11 cellular contexts compared by ENCODE assay signal in genomic region chr2:218033590-218034496, GRCh38. TPM values are rescaled to one million over a fixed set of nuclear protein-coding genes. Genes with fewer than 3 reads are reported as not detected.
DNase-seq lines count a peak whose midpoint lies in the region; ATAC-seq, FAIRE-seq and TF ChIP-seq lines count a peak whose summit lies in the region.
"Had no signal": no experiment of that assay in that cellular context is flagged by ENCODE, and none has a peak within 500 bp of the region (broad histone marks: within the 10 kb centered on the region; RNA-seq: fewer than 3 reads in every experiment).

No MANE protein-coding gene starts in this region.

- H3K9me1 ChIP-seq in K562 (ENCODE audit: control insufficient read depth, insufficient read depth, low read length), result no peaks in the 10 kb centered on the region

- WGBS in K562 (ENCODE audit: insufficient coverage, low coverage, missing lambda C conversion rate), result 2% methylated on average over 30 of the region's 45 CpGs

- in situ Hi-C loops in K562 (cut with MboI), result no loop called here

- no peak overlapping the region for H3K9ac ChIP-seq in HUES48 (ENCODE audit: low read depth, low read length)
- no peak overlapping the region for H3K9ac ChIP-seq in K562 (ENCODE audit: insufficient read depth in 1 of 2, low read depth in 2 of 2, low read length in 2 of 2)

- H3K4me2 ChIP-seq in K562 (ENCODE audit: insufficient read depth, low read length), result no peak overlapping the region

- H3K4me3 Mint-ChIP-seq in CD4-positive, alpha-beta T cell, result peak overlapping the region; percentile 76
- H3K4me3 Mint-ChIP-seq in naive B cell, result peak overlapping the region; percentile 56 to 88 (median 72)
- H3K4me3 Mint-ChIP-seq: HFFc6 had no signal

- intact Hi-C loops in CD4-positive, alpha-beta T cell (cut with DNase I, micrococcal nuclease), result loop anchor here (2.0 to 10.0 kb wide), 3 partner anchors 149 to 245 kb away; no protein-coding TSS in a partner anchor
- intact Hi-C loops in K562 (cut with micrococcal nuclease), result loop anchor here (5.0 kb wide), 1 partner anchor 37 kb away; no protein-coding TSS in a partner anchor

- peaks cover 7% of the 10 kb centered on the region for H3K27me3 Mint-ChIP-seq in CD4-positive, alpha-beta T cell
- peaks cover 0 to 14% (median 4%) of the 10 kb centered on the region in 3 donors for H3K27me3 Mint-ChIP-seq in naive B cell

- H3K27ac ChIP-seq in CD4-positive, alpha-beta T cell (ENCODE audit: low read depth, low read length), result no peak overlapping the region
- H3K27ac ChIP-seq in HUES48 (ENCODE audit: low read depth, low read length) (no peak overlapping the region), K562 (ENCODE audit: extremely low read depth, low read depth, low read length) (no peak overlapping the region)

- H3K36me3 Mint-ChIP-seq in CD4-positive, alpha-beta T cell (ENCODE audit: low read depth), result no peaks in the 10 kb centered on the region
- H3K36me3 Mint-ChIP-seq in naive B cell, result no peaks in the 10 kb centered on the region

- peaks cover 11% of the 10 kb centered on the region for H3K4me1 Mint-ChIP-seq in CD4-positive, alpha-beta T cell (ENCODE audit: low read depth)
- peaks cover 0 to 14% (median 4%) of the 10 kb centered on the region in 3 donors for H3K4me1 Mint-ChIP-seq in naive B cell

- ATAC-seq in CD4-positive, alpha-beta T cell (ENCODE audit: poor library complexity), result no peak
- ATAC-seq in K562 (0 out of 3 replicates have a peak, but pooled peaks have one; percentile 18), naive B cell (ENCODE audit: low read depth in 2 of 2) (peak; percentile 10 to 17), GM19351 (IDR thresholded peaks at IDR 0.05; ENCODE audit: unreplicated experiment) (no peak)

- FAIRE-seq in K562 (lab: Jason Lieb, UNC), result no peak
- FAIRE-seq in GM19239 (lab: Jason Lieb, UNC), result no peak

- peak overlapping the region; percentile 62 for H3K4me3 ChIP-seq in HUES48 (ENCODE audit: low read depth, low read length)
- no peak overlapping the region for H3K4me3 ChIP-seq in K562

- no peaks in the 10 kb centered on the region for H4K20me1 ChIP-seq in K562 (replicated peaks; ENCODE audit: control insufficient read depth, insufficient read depth, low read length)

- TF ChIP-seq POLR2A in K562 (conservative IDR thresholded peaks at IDR 0.05), result no peak

- no peaks in the 10 kb centered on the region for H3K79me2 ChIP-seq in K562 (ENCODE audit: control insufficient read depth, insufficient read depth, low read length)

- no peaks in the 10 kb centered on the region for H3K9me3 Mint-ChIP-seq in CD4-positive, alpha-beta T cell
- H3K9me3 Mint-ChIP-seq in naive B cell, result no peaks in the 10 kb centered on the region
- H3K9me3 Mint-ChIP-seq: HFFc6 had no signal

- no peak for TF ChIP-seq RAD21 in K562 (CRISPR knock-in tag; conservative IDR thresholded peaks at IDR 0.05 in 1 of 2, IDR thresholded peaks at IDR 0.05 in 1 of 2)

- no TSS peak for BruUV-seq in K562 (replicated peaks; lab: Mats Ljungman, UMichigan)

- H3K27me3 ChIP-seq in CD4-positive, alpha-beta T cell (ENCODE audit: control insufficient read depth, insufficient read depth, low read length), result no peaks in the 10 kb centered on the region
- H3K27me3 ChIP-seq in HUES48 (ENCODE audit: control insufficient read depth, insufficient read depth, low read length) (peaks cover 29% of the 10 kb centered on the region), K562 (ENCODE audit: control insufficient read depth in 2 of 2, insufficient read depth in 2 of 2, low read length in 2 of 2) (peaks cover 0 to 30% of the 10 kb centered on the region in 2 experiments; a peak in 1 of 5 replicates)

- no peak overlapping the region for H2AFZ ChIP-seq in K562 (ENCODE audit: low read depth, low read length)

- no peak for TF ChIP-seq CTCF in CD4-positive, alpha-beta T cell (IDR thresholded peaks at IDR 0.05)
- TF ChIP-seq CTCF in K562 (IDR thresholded peaks at IDR 0.05 in 2 of 3, conservative IDR thresholded peaks at IDR 0.05 in 1 of 3; ENCODE audit: insufficient read depth in 2 of 3, low read depth in 1 of 3, low read length in 3 of 3), result no peak

- H3K27ac Mint-ChIP-seq in CD4-positive, alpha-beta T cell, result peak overlapping the region; percentile 22
- H3K27ac Mint-ChIP-seq in naive B cell, result peak overlapping the region in 3 of 6 donors; percentile 16 to 73 (median 21)
- H3K27ac Mint-ChIP-seq: HFFc6 had no signal

- POLR2A ChIA-PET in CD4-positive, alpha-beta T cell (lab: Charles Lee), result no interaction called here
- POLR2A ChIA-PET in K562 (lab: Yijun Ruan, JAX), result no interaction called here

- no peak for DNase-seq in CD4-positive, alpha-beta T cell
- DNase-seq in K562 (ENCODE audit: extremely low read depth in 1 of 4, low spot score in 3 of 4) (no peak), naive B cell (no peak), dedifferentiated amniotic fluid mesenchymal stem cell (ENCODE audit: extremely low spot score) (no peak), GM19239 (ENCODE audit: insufficient read length, low spot score) (no peak), NCI-H526 (lab: John Stamatoyannopoulos, UW) (no peak)

- H3K9me3 ChIP-seq in CD4-positive, alpha-beta T cell (ENCODE audit: control insufficient read depth, low read length), result no peaks in the 10 kb centered on the region
- H3K9me3 ChIP-seq in HUES48 (ENCODE audit: control insufficient read depth, insufficient read depth, low read length) (no peaks in the 10 kb centered on the region), K562 (replicated peaks; ENCODE audit: control insufficient read depth, insufficient read depth, low read depth, low read length) (no peaks in the 10 kb centered on the region)

- H3K4me1 ChIP-seq in HUES48 (ENCODE audit: control insufficient read depth, insufficient read depth, low read length), result no peaks in the 10 kb centered on the region
- peaks cover 0 to 4% of the 10 kb centered on the region in 2 experiments; a peak in 1 of 5 replicates for H3K4me1 ChIP-seq in K562 (replicated peaks in 1 of 2; ENCODE audit: control insufficient read depth in 2 of 2, insufficient read depth in 2 of 2, low read length in 2 of 2)

- CTCF ChIA-PET in CD4-positive, alpha-beta T cell (lab: Charles Lee), result interaction anchor here (0.7 to 1.5 kb wide), 5 partner anchors 8 to 248 kb away, joined by 3 to 5 read pairs (median 4); no protein-coding TSS in a partner anchor
- CTCF ChIA-PET in K562 (lab: Yijun Ruan, JAX; ENCODE audit: low intra/inter-chr PET ratio), result interaction anchor here (0.6 to 1.2 kb wide), 2 partner anchors 22 to 245 kb away, joined by 3 to 4 read pairs; no protein-coding TSS in a partner anchor

- H3K36me3 ChIP-seq in HUES48 (ENCODE audit: control insufficient read depth, insufficient read depth, low read length) (no peaks in the 10 kb centered on the region), K562 (ENCODE audit: control insufficient read depth, insufficient read depth, low read length) (no peaks in the 10 kb centered on the region)

- no peak for TF ChIP-seq EP300 in K562 (IDR thresholded peaks at IDR 0.05; ENCODE audit: low read length)

TF ChIP-seq in K562, 482 proteins besides CTCF, POLR2A, EP300 and RAD21 (continues in another document):
- TF ChIP-seq ERF (CRISPR knock-in tag; IDR thresholded peaks at IDR 0.05) (no peak), KLF10 (CRISPR knock-in tag; IDR thresholded peaks at IDR 0.05) (no peak), ZNF780A (CRISPR knock-in tag; IDR thresholded peaks at IDR 0.05) (no peak)

RNA-seq across cellular contexts. Expression of gene TNS1, which starts 31.0 kb away (rescaled TPM):
- total RNA-seq in CD4-positive, alpha-beta T cell, result under 1 TPM; 0.25 to 0.34 TPM
- 5.0 and 10.2 TPM in 2 replicates for total RNA-seq in K562 (2011; cell fraction: chromatin; rRNA removed; ENCODE audit: low replicate concordance)
- 3.6 and 5.0 TPM in 2 replicates for total RNA-seq in K562 (2011; cell fraction: nucleolus; rRNA removed)
- 4.4 and 9.5 TPM in 2 replicates for total RNA-seq in K562 (2011; cell fraction: nucleoplasm; rRNA removed)
- total RNA-seq in K562 (2014; rRNA removed), result 0.77 and 1.0 TPM in 2 replicates
- 0.47 and 0.51 TPM in 2 replicates for total RNA-seq in K562 (2014; rRNA removed; fragmentation: Illumina TruSeq; extraction: Trizol)
- total RNA-seq in K562 (2015; rRNA removed; fragmentation: Illumina TruSeq; extraction: Trizol), result 0.18 and 0.23 TPM in 2 replicates
- 1.9 and 2.0 TPM in 2 replicates for total RNA-seq in K562 (2021)
- 0.61 and 1.3 TPM in 2 replicates for polyA plus RNA-seq in K562 (2011; rRNA removed)
- 0.44 and 1.1 TPM in 2 replicates for polyA plus RNA-seq in K562 (2011; cell fraction: cytosol; rRNA removed)
- polyA plus RNA-seq in K562 (2011; cell fraction: nucleus; rRNA removed), result 0.86 and 3.4 TPM in 2 replicates
- 1.7 and 1.9 TPM in 2 replicates for polyA plus RNA-seq in K562 (2012)
- polyA plus RNA-seq in K562 (2014; fragmentation: Illumina TruSeq; extraction: Trizol), result 1.8 and 2.7 TPM in 2 replicates
- polyA plus RNA-seq in K562 (2014; fragmentation: Nextera tagmentation; extraction: Ambion mirVana), result under 1 TPM; 0.13 to 0.18 TPM
- 1.1 and 1.4 TPM in 2 replicates for polyA plus RNA-seq in K562 (2014; rRNA removed)
- polyA minus RNA-seq in K562 (2011; rRNA and poly(A)+ RNA removed), result 1.4 and 1.6 TPM in 2 replicates
- polyA minus RNA-seq in K562 (2011; cell fraction: cytosol; rRNA and poly(A)+ RNA removed), result 1.3 and 2.3 TPM in 2 replicates
- 1.9 and 2.8 TPM in 2 replicates for polyA minus RNA-seq in K562 (2011; cell fraction: nucleus; rRNA and poly(A)+ RNA removed)
- under 1 TPM in 4 of 6 donors, not detected in 2; 0.05 to 0.57 (median 0.35) TPM for polyA plus RNA-seq in naive B cell (ENCODE audit: low read depth in 6 of 6)

RNA-seq across cellular contexts. Expression of gene RUFY4, which starts 35.2 kb away (rescaled TPM):
- total RNA-seq in CD4-positive, alpha-beta T cell, result under 1 TPM; 0.78 to 0.85 TPM
- total RNA-seq in K562 (2011; cell fraction: chromatin; rRNA removed; ENCODE audit: low replicate concordance), result not detected in 2 replicates
- total RNA-seq in K562 (2011; cell fraction: nucleolus; rRNA removed), result not detected in 2 replicates
- total RNA-seq in K562 (2011; cell fraction: nucleoplasm; rRNA removed), result not detected in 2 replicates
- total RNA-seq in K562 (2014; rRNA removed) (not detected in 2 replicates), K562 (2014; rRNA removed; fragmentation: Illumina TruSeq; extraction: Trizol) (not detected in 2 replicates), K562 (2015; rRNA removed; fragmentation: Illumina TruSeq; extraction: Trizol) (not detected in 2 replicates), K562 (2021) (not detected in 2 replicates)
- polyA plus RNA-seq in K562 (2011; rRNA removed) (not detected in 2 replicates), K562 (2014; fragmentation: Illumina TruSeq; extraction: Trizol) (not detected in 2 replicates), K562 (2014; fragmentation: Nextera tagmentation; extraction: Ambion mirVana) (not detected), K562 (2014; rRNA removed) (not detected in 2 replicates), naive B cell (ENCODE audit: low read depth in 6 of 6) (not detected)
- not detected in 2 replicates for polyA plus RNA-seq in K562 (2011; cell fraction: cytosol; rRNA removed)
- 0.04 TPM in 1 of 2 replicates, not detected in the other for polyA plus RNA-seq in K562 (2011; cell fraction: nucleus; rRNA removed)
- polyA plus RNA-seq in K562 (2012), result not detected in 2 replicates
- not detected in 2 replicates for polyA minus RNA-seq in K562 (2011; rRNA and poly(A)+ RNA removed)
- polyA minus RNA-seq in K562 (2011; cell fraction: cytosol; rRNA and poly(A)+ RNA removed), result not detected in 2 replicates
- not detected in 2 replicates for polyA minus RNA-seq in K562 (2011; cell fraction: nucleus; rRNA and poly(A)+ RNA removed)
- total RNA-seq: dermis microvascular lymphatic vessel endothelial cell, HFFc6, M059J had no signal

Comparison
In these comparisons a context has a peak if more than half of its experiments do, and no peak if none do; other contexts are left out.
1. ATAC-seq: peak in K562 (single experiment) and naive B cell (2 of 2); none in CD4-positive, alpha-beta T cell (single experiment) and GM19351 (single experiment).